ENCODE assay signal across 19 cellular contexts in the genomic region with DNA sequence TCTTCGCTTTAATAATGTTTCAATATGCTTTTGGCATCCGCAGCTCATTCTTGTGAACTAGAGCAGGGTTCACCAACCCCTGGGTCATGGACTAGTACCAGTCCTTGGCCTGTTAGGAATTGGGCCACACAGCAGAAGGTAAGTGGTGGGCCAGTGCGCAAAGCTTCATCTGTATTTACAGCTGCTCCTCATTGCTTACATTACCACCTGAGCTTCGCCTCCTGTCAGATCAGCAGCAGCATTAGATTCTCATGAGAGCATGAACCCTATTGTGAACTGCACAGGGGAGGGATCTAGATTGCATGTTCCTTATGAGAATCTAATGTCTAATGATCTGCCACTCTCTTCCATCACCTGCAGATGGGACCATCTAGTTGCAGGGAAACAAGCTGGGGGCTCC.
A peak's percentile ranks its signal among the peaks of the same experiment; 100 is the strongest.
DNase-seq lines count a peak whose midpoint lies in the region; ATAC-seq and TF ChIP-seq lines count a peak whose summit lies in the region.
"Had no signal": no experiment of that assay in that cellular context is flagged by ENCODE, and none has a peak within 500 bp of the region (broad histone marks: within the 10 kb centered on the region; RNA-seq: fewer than 3 reads in every experiment).

No MANE protein-coding gene starts in this region.

- no peaks in the 10 kb centered on the region for H3K4me1 ChIP-seq in DND-41 (ENCODE audit: insufficient read depth, low read length)
- H3K4me1 ChIP-seq in HEK293 (ENCODE audit: control insufficient read depth, insufficient read depth, low read length) = no peaks in the 10 kb centered on the region
- no peaks in the 10 kb centered on the region for H3K4me1 ChIP-seq in trophoblast cell (ENCODE audit: control insufficient read depth in 1 of 2, insufficient read depth in 2 of 2, low read length in 2 of 2)
- H3K4me1 ChIP-seq: BE2C had no signal

- no peaks in the 10 kb centered on the region for H3K27me3 ChIP-seq in DND-41 (ENCODE audit: insufficient read depth, low read length, poor library complexity)
- no peaks in the 10 kb centered on the region for H3K27me3 ChIP-seq in trophoblast cell (ENCODE audit: insufficient read depth, low read length)
- H3K27me3 ChIP-seq: BE2C, BLaER1 had no signal

- H4K91ac ChIP-seq in trophoblast cell (ENCODE audit: low read depth, low read length) = no peak overlapping the region

- ATAC-seq in DND-41 (ENCODE audit: insufficient read depth, low read depth) = no peak
- ATAC-seq: GM12878 had no signal

- H3K9ac ChIP-seq in DND-41 (ENCODE audit: low read depth, low read length) (no peak overlapping the region), trophoblast cell (ENCODE audit: low read length) (peak overlapping the region; percentile 12)
- H3K9ac ChIP-seq: BLaER1 had no signal

- no peak overlapping the region for H2BK120ac ChIP-seq in trophoblast cell (ENCODE audit: insufficient read depth, low read length, poor library complexity)

- H3K4ac ChIP-seq in trophoblast cell (ENCODE audit: low read depth, low read length) = no peak overlapping the region

- no peak overlapping the region for H3K18ac ChIP-seq in trophoblast cell (ENCODE audit: low read length)

- CTCF ChIA-PET in HEK293 (lab: Yijun Ruan, JAX) = no interaction called here

- H3K27ac ChIP-seq in DND-41 (ENCODE audit: low read length) (no peak overlapping the region), HEK293 (ENCODE audit: extremely low read depth, low read depth, low read length) (no peak overlapping the region), trophoblast cell (ENCODE audit: low read depth, low read length) (no peak overlapping the region)
- H3K27ac ChIP-seq: BLaER1 had no signal

- H4K12ac ChIP-seq in trophoblast cell (ENCODE audit: low read depth, low read length) = no peak overlapping the region

- no peak overlapping the region for H3K14ac ChIP-seq in trophoblast cell (ENCODE audit: low read length)

- H3K23ac ChIP-seq in trophoblast cell (ENCODE audit: low read length) = no peak overlapping the region

- no CpG with 5 or more reads among the region's 4 CpGs for WGBS in trophoblast cell (ENCODE audit: extremely low coverage, insufficient coverage, insufficient read length)

- H3K36me3 ChIP-seq in DND-41 (ENCODE audit: insufficient read depth, low read length) (no peaks in the 10 kb centered on the region), HEK293 (ENCODE audit: control insufficient read depth in 2 of 2, insufficient read depth in 1 of 2, low read length in 2 of 2) (no peaks in the 10 kb centered on the region), trophoblast cell (ENCODE audit: control insufficient read depth in 1 of 2, insufficient read depth in 2 of 2, low read length in 2 of 2) (no peaks in the 10 kb centered on the region)
- H3K36me3 ChIP-seq: BE2C, BLaER1 had no signal

- H3K79me1 ChIP-seq in trophoblast cell (ENCODE audit: low read length) = no peaks in the 10 kb centered on the region

- no peak overlapping the region for H2BK5ac ChIP-seq in trophoblast cell (ENCODE audit: low read depth, low read length, poor library complexity)

- DNase-seq in DND-41 (no peak), trophoblast cell (no peak), DMS114 treated with DMSO at 0.1 percent for 48 hours (lab: John Stamatoyannopoulos, UW; ENCODE audit: unreplicated experiment) (no peak), NCI-H1417 treated with DMSO at 0.1 percent for 48 hours (lab: John Stamatoyannopoulos, UW) (no peak)
- DNase-seq: 8988T; ACHN; BE2C; C1 segment of cervical spinal cord; CD4-positive, alpha-beta memory T cell; CD4-positive, CD25-positive, alpha-beta regulatory T cell; CD8-positive, alpha-beta memory T cell; COR-L47; DMS 273 treated with DMSO at 0.1 percent for 48 hours; DMS79 treated with DMSO at 0.1 percent for 48 hours; EL; GDM1 had no signal

- no peaks in the 10 kb centered on the region for H4K20me1 ChIP-seq in DND-41 (ENCODE audit: insufficient read depth, low read length)
- H4K20me1 ChIP-seq: BLaER1 had no signal

- no peak overlapping the region for H2AK5ac ChIP-seq in trophoblast cell (ENCODE audit: low read length)

- no peak overlapping the region for H4K8ac ChIP-seq in trophoblast cell (ENCODE audit: low read depth, low read length)

- TF ChIP-seq CTCF in DND-41 (IDR thresholded peaks at IDR 0.05; ENCODE audit: borderline replicate concordance, extremely low read depth, low read length, poor library complexity, severe bottlenecking) (no peak), HEK293 (tag by site-specific recombination; IDR thresholded peaks at IDR 0.05) (no peak)

- no peaks in the 10 kb centered on the region for H3K79me2 ChIP-seq in DND-41 (ENCODE audit: insufficient read depth, low read length)
- no peaks in the 10 kb centered on the region for H3K79me2 ChIP-seq in trophoblast cell (ENCODE audit: control insufficient read depth, insufficient read depth, low read length, poor library complexity)

- H2AFZ ChIP-seq in DND-41 (ENCODE audit: low read depth, low read length) = 0 out of 2 replicates have a peak overlapping the region, but pooled peaks have one; percentile 3
- no peak overlapping the region for H2AFZ ChIP-seq in trophoblast cell (ENCODE audit: insufficient read depth, low read length, poor library complexity)

- no peak overlapping the region for H2BK12ac ChIP-seq in trophoblast cell (ENCODE audit: low read length)

- H3K4me3 ChIP-seq in DND-41 (ENCODE audit: low read depth in 1 of 2, low read length in 2 of 2) (no peak overlapping the region), HEK293 (ENCODE audit: low read depth, low read length) (no peak overlapping the region), trophoblast cell (ENCODE audit: low read depth, low read length) (no peak overlapping the region)
- H3K4me3 ChIP-seq: BLaER1, GM12878 had no signal

- peaks cover 2% of the 10 kb centered on the region for H3K9me3 ChIP-seq in DND-41 (ENCODE audit: insufficient read depth, low read length, severe bottlenecking)
- no peaks in the 10 kb centered on the region for H3K9me3 ChIP-seq in HEK293 (ENCODE audit: control insufficient read depth, insufficient read depth, low read depth, low read length)
- H3K9me3 ChIP-seq in trophoblast cell (ENCODE audit: insufficient read depth, low read depth, low read length) = no peaks in the 10 kb centered on the region
- H3K9me3 ChIP-seq: BE2C, BLaER1 had no signal

- POLR2A ChIA-PET in HEK293 (lab: Yijun Ruan, JAX) = no interaction called here

- H3K4me2 ChIP-seq in DND-41 (ENCODE audit: insufficient read depth, low read length) (no peak overlapping the region), trophoblast cell (ENCODE audit: low read length) (no peak overlapping the region)
- H3K4me2 ChIP-seq: BLaER1 had no signal

TF ChIP-seq in HEK293, 187 proteins besides CTCF, POLR2A, EP300 and RAD21:
- TF ChIP-seq ZNF610 (tag by site-specific recombination; IDR thresholded peaks at IDR 0.05; ENCODE audit: borderline replicate concordance) = peak; percentile 94
- no peak for TF ChIP-seq ZNF658 (tag by site-specific recombination; IDR thresholded peaks at IDR 0.05)
- TF ChIP-seq, protein P1, sequence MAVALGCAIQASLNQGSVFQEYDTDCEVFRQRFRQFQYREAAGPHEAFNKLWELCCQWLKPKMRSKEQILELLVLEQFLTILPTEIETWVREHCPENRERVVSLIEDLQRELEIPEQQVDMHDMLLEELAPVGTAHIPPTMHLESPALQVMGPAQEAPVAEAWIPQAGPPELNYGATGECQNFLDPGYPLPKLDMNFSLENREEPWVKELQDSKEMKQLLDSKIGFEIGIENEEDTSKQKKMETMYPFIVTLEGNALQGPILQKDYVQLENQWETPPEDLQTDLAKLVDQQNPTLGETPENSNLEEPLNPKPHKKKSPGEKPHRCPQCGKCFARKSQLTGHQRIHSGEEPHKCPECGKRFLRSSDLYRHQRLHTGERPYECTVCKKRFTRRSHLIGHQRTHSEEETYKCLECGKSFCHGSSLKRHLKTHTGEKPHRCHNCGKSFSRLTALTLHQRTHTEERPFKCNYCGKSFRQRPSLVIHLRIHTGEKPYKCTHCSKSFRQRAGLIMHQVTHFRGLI (tag by site-specific recombination; IDR thresholded peaks at IDR 0.05) = no peak
- TF ChIP-seq TCF7L2 (IDR thresholded peaks at IDR 0.05; ENCODE audit: borderline replicate concordance, low read depth, low read length) = no peak
- no peak for TF ChIP-seq ZNF16 (tag by site-specific recombination; IDR thresholded peaks at IDR 0.05; ENCODE audit: low read depth)
